ENCODE assay signal across 8 cellular contexts in the genomic region with DNA sequence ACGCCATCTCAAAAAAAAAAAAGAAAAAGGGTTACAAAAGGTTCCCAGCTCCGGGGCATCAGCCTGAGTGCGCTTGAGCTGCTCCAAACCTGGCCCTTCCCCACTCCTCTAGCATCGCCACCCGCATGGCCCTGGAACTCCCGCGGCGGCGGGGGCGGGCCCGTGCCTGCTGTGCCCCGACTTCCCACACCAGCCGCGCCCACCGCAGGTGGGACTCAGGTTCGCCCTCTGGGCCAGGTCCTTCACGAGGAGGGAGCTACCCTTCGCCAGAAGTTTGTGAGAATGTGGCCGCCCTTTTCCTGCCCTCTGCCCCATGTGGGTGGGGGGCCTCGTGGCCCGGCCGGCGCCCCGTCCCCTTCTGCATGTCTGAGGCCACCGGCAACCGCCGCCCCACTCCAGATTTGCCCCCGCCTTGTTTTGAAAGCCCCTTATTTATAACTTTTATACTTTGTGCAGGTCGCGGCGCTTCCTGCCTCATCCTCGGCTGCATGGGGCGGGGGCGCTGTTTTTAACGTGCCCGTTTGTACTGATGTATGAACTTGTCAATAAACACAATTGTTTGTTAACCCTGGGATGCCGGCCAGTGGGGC. TPM values are rescaled to one million over a fixed set of nuclear protein-coding genes. Genes with fewer than 3 reads are reported as not detected.
DNase-seq lines count a peak whose midpoint lies in the region; ATAC-seq and TF ChIP-seq lines count a peak whose summit lies in the region.

No MANE protein-coding gene starts in this region.

- intact Hi-C loops in A673 (cut with micrococcal nuclease; ENCODE audit: unreplicated experiment): no loop called here
- intact Hi-C loops in naive thymus-derived CD4-positive, alpha-beta T cell (cut with micrococcal nuclease): loop anchor here (2.0 to 5.0 kb wide), 2 partner anchors 130 to 911 kb away; no protein-coding TSS in a partner anchor

- H3K9me3 ChIP-seq in A673 (ENCODE audit: low read depth, low read length, poor library complexity, severe bottlenecking): no peaks in the 10 kb centered on the region
- H3K9me3 ChIP-seq in naive thymus-derived CD4-positive, alpha-beta T cell (ENCODE audit: control insufficient read depth in 2 of 3, low read length in 3 of 3): no peaks in the 10 kb centered on the region

- peak overlapping the region; percentile 42 to 96 (median 89) for H3K27ac Mint-ChIP-seq in naive thymus-derived CD4-positive, alpha-beta T cell

- no peak for TF ChIP-seq POLR2A in GM18505 (IDR thresholded peaks at IDR 0.05; ENCODE audit: borderline replicate concordance, extremely low read depth, insufficient read depth, insufficient read length)

- H3K27me3 ChIP-seq in A673 (replicated peaks; ENCODE audit: insufficient read depth, low read depth, low read length, poor library complexity): no peaks in the 10 kb centered on the region
- no peaks in the 10 kb centered on the region for H3K27me3 ChIP-seq in naive thymus-derived CD4-positive, alpha-beta T cell (ENCODE audit: control insufficient read depth in 2 of 2, insufficient read depth in 2 of 2, low read length in 2 of 2)

- peaks cover 11% of the 10 kb centered on the region for H3K36me3 ChIP-seq in A673 (ENCODE audit: insufficient read depth, low read length, poor library complexity, severe bottlenecking)
- peaks cover 0 to 37% (median 0%) of the 10 kb centered on the region in 3 experiments for H3K36me3 ChIP-seq in naive thymus-derived CD4-positive, alpha-beta T cell (ENCODE audit: control insufficient read depth in 2 of 3, insufficient read depth in 3 of 3, low read length in 3 of 3)

- 0 out of 2 replicates have a peak, but pooled peaks have one; percentile 14 for TF ChIP-seq CTCF in A673 (conservative IDR thresholded peaks at IDR 0.05; ENCODE audit: low read depth, low read length)

- CTCF ChIA-PET in A673 (lab: Charles Lee): no interaction called here
- CTCF ChIA-PET in naive thymus-derived CD4-positive, alpha-beta T cell (lab: Charles Lee): interaction anchor here (0.5 to 1.8 kb wide), 5 partner anchors 54 to 493 kb away, joined by 3 to 5 read pairs (median 4); no protein-coding TSS in a partner anchor

- peaks cover 5% of the 10 kb centered on the region for H3K4me1 ChIP-seq in A673 (ENCODE audit: insufficient read depth, low read length, poor library complexity, severe bottlenecking)
- peaks cover 26 to 31% of the 10 kb centered on the region in 2 donors for H3K4me1 ChIP-seq in naive thymus-derived CD4-positive, alpha-beta T cell (ENCODE audit: control insufficient read depth in 2 of 2, insufficient read depth in 2 of 2, low read length in 2 of 2)

- H3K36me3 Mint-ChIP-seq in naive thymus-derived CD4-positive, alpha-beta T cell: peaks cover 0 to 23% (median 0%) of the 10 kb centered on the region in 5 donors

- BruUV-seq in A673 (replicated peaks; lab: Mats Ljungman, UMichigan): no TSS peak

- H3K4me1 Mint-ChIP-seq in naive thymus-derived CD4-positive, alpha-beta T cell: peaks cover 26 to 45% (median 43%) of the 10 kb centered on the region in 7 donors

- peak overlapping the region; percentile 50 for H3K27ac ChIP-seq in A673 (ENCODE audit: low read depth, low read length, poor library complexity, severe bottlenecking)
- H3K27ac ChIP-seq in naive thymus-derived CD4-positive, alpha-beta T cell (ENCODE audit: low read depth, low read length): peak overlapping the region; percentile 94

- POLR2A ChIA-PET in A673 (lab: Charles Lee; ENCODE audit: low non-redundant PET): no interaction called here
- POLR2A ChIA-PET in naive thymus-derived CD4-positive, alpha-beta T cell (lab: Charles Lee): interaction anchor here (0.7 to 2.9 kb wide), 9 partner anchors 42 to 167 kb away, joined by 3 to 16 read pairs (median 3); a partner anchor contains a TSS

- no peaks in the 10 kb centered on the region for H3K9me3 Mint-ChIP-seq in naive thymus-derived CD4-positive, alpha-beta T cell

- H3K4me3 ChIP-seq in A673 (ENCODE audit: low read depth, low read length, poor library complexity, severe bottlenecking): peak overlapping the region; percentile 88
- H3K4me3 ChIP-seq in naive thymus-derived CD4-positive, alpha-beta T cell (ENCODE audit: low read length): peak overlapping the region; percentile 99

- H3K27me3 Mint-ChIP-seq in naive thymus-derived CD4-positive, alpha-beta T cell: peaks cover 0 to 3% (median 0%) of the 10 kb centered on the region in 5 donors

- H3K4me3 Mint-ChIP-seq in naive thymus-derived CD4-positive, alpha-beta T cell: peak overlapping the region; percentile 86 to 99 (median 96)

- DNase-seq in A673 (ENCODE audit: low spot score) (no peak), T-helper 1 cell (peak in 3 of 5 donors; percentile 23 to 33 (median 33)), NCI-H1436 treated with DMSO at 0.1 percent for 48 hours (lab: John Stamatoyannopoulos, UW) (no peak), NCI-H2196 (lab: John Stamatoyannopoulos, UW; ENCODE audit: unreplicated experiment) (no peak)
- peak; percentile 41 for DNase-seq in effector CD8-positive, alpha-beta T cell (lab: John Stamatoyannopoulos, UW)
- peak in 3 of 9 donors; percentile 26 to 51 (median 28) for DNase-seq in naive thymus-derived CD4-positive, alpha-beta T cell

- ATAC-seq in GM21723 (IDR thresholded peaks at IDR 0.05; ENCODE audit: unreplicated experiment): peak; percentile 13
- peak; percentile 18 for ATAC-seq in naive thymus-derived CD4-positive, alpha-beta T cell
- ATAC-seq in GM18505 (IDR thresholded peaks at IDR 0.05; ENCODE audit: unreplicated experiment): no peak

RNA-seq across cellular contexts. Expression of a gene that starts 0.5 kb away (rescaled TPM):
- 18.3 and 18.8 TPM in 2 replicates for total RNA-seq in A673 (2021)
- 10 to 100 TPM; 25.3 to 83.7 (median 52.1) TPM for total RNA-seq in naive thymus-derived CD4-positive, alpha-beta T cell
- polyA plus RNA-seq in naive thymus-derived CD4-positive, alpha-beta T cell: 10 to 100 TPM; 22.4 to 28.6 TPM

RNA-seq across cellular contexts. Expression of a gene that starts 11.3 kb away (rescaled TPM):
- total RNA-seq in A673 (2021): 7.4 and 12.0 TPM in 2 replicates
- total RNA-seq in naive thymus-derived CD4-positive, alpha-beta T cell: 10 to 100 TPM; 21.1 to 69.9 (median 33.9) TPM
- polyA plus RNA-seq in naive thymus-derived CD4-positive, alpha-beta T cell: 1 to 10 TPM in 1 of 2 donors, under 1 TPM in 1; 0.98 to 2.3 TPM

RNA-seq across cellular contexts. Expression of a gene that starts 53.1 kb away (rescaled TPM):
- 29.3 and 30.7 TPM in 2 replicates for total RNA-seq in A673 (2021)
- 10 to 100 TPM; 36.5 to 44.7 (median 41.1) TPM for total RNA-seq in naive thymus-derived CD4-positive, alpha-beta T cell
- 1 to 10 TPM; 3.0 to 4.3 TPM for polyA plus RNA-seq in naive thymus-derived CD4-positive, alpha-beta T cell

Comparison
In these comparisons a context has a peak if more than half of its experiments do, and no peak if none do; other contexts are left out.
1. DNase-seq: peak in T-helper 1 cell (3 of 5) and effector CD8-positive, alpha-beta T cell (single experiment); none in A673 (single experiment), NCI-H1436 treated with DMSO at 0.1 percent for 48 hours (single experiment) and NCI-H2196 (single experiment).